ENCODE assay signal across 17 cellular contexts in the genomic region with DNA sequence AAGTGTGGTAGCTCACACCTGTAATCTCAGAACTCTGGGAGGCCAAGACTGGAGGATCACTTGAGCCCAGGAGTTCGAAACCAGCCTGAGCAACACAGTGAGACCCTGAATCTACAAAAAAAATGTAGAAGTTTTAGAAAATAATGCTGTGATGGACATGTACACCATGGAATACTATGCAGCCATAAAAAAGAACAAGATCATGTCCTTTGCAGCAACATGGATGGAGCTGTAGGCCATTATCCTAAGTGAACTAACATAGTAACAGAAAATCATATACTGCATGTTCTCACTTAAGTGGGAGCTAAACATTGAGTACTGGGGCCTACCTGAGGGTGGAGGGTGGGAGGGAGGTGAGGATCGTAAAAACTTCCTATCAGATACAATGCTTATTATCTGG. TPM values are rescaled to one million over a fixed set of nuclear protein-coding genes. Genes with fewer than 3 reads are reported as not detected.
DNase-seq lines count a peak whose midpoint lies in the region; ATAC-seq and TF ChIP-seq lines count a peak whose summit lies in the region.
"Had no signal": no experiment of that assay in that cellular context is flagged by ENCODE, and none has a peak within 500 bp of the region (broad histone marks: within the 10 kb centered on the region; RNA-seq: fewer than 3 reads in every experiment).

No MANE protein-coding gene starts in this region.

- intact Hi-C loops in vagina (cut with DNase I) (no loop called here), colonic mucosa (cut with DNase I) (no loop called here)
- intact Hi-C loops in activated CD4-positive, alpha-beta memory T cell treated with anti-CD3 and anti-CD28 coated beads for 36 hours (cut with micrococcal nuclease) = no loop called here

- no peak for TF ChIP-seq POLR2A in vagina (IDR thresholded peaks at IDR 0.05)

- H3K4me1 ChIP-seq in HEK293 (ENCODE audit: control insufficient read depth, insufficient read depth, low read length) = peaks cover 12% of the 10 kb centered on the region
- peaks cover 17% of the 10 kb centered on the region for H3K4me1 ChIP-seq in vagina
- no peaks in the 10 kb centered on the region for H3K4me1 ChIP-seq in colonic mucosa
- H3K4me1 ChIP-seq: Caco-2 had no signal

- no peaks in the 10 kb centered on the region for H3K27me3 Mint-ChIP-seq in nephron (ENCODE audit: low read depth)
- H3K27me3 Mint-ChIP-seq in activated CD4-positive, alpha-beta memory T cell treated with anti-CD3 and anti-CD28 coated beads for 36 hours = no peaks in the 10 kb centered on the region
- H3K27me3 Mint-ChIP-seq in naive thymus-derived CD8-positive, alpha-beta T cell = peaks cover 0 to 6% (median 0%) of the 10 kb centered on the region in 5 donors
- H3K27me3 Mint-ChIP-seq: B cell; CD4-positive, alpha-beta T cell had no signal

- peaks cover 5% of the 10 kb centered on the region for H3K9me3 Mint-ChIP-seq in nephron
- no peaks in the 10 kb centered on the region for H3K9me3 Mint-ChIP-seq in activated CD4-positive, alpha-beta memory T cell treated with anti-CD3 and anti-CD28 coated beads for 36 hours
- peaks cover 0 to 3% (median 0%) of the 10 kb centered on the region in 9 donors for H3K9me3 Mint-ChIP-seq in naive thymus-derived CD8-positive, alpha-beta T cell

- CTCF ChIA-PET in HEK293 (lab: Yijun Ruan, JAX) = interaction anchor here (1.0 kb wide), 1 partner anchor 682 kb away, joined by 4 read pairs; no protein-coding TSS in a partner anchor
- CTCF ChIA-PET in activated CD4-positive, alpha-beta memory T cell treated with anti-CD3 and anti-CD28 coated beads for 36 hours (lab: Charles Lee) = interaction anchor here (1.0 to 1.2 kb wide), 2 partner anchors 109 to 269 kb away, joined by 3 to 4 read pairs; no protein-coding TSS in a partner anchor

- peaks cover 45% of the 10 kb centered on the region for H3K4me1 Mint-ChIP-seq in nephron
- peaks cover 2% of the 10 kb centered on the region for H3K4me1 Mint-ChIP-seq in activated CD4-positive, alpha-beta memory T cell treated with anti-CD3 and anti-CD28 coated beads for 36 hours (ENCODE audit: low read depth)
- H3K4me1 Mint-ChIP-seq in naive thymus-derived CD8-positive, alpha-beta T cell = peaks cover 0 to 12% (median 2%) of the 10 kb centered on the region in 4 donors

- no peaks in the 10 kb centered on the region for H3K36me3 Mint-ChIP-seq in nephron (ENCODE audit: low read depth)
- H3K36me3 Mint-ChIP-seq in activated CD4-positive, alpha-beta memory T cell treated with anti-CD3 and anti-CD28 coated beads for 36 hours = no peaks in the 10 kb centered on the region
- no peaks in the 10 kb centered on the region for H3K36me3 Mint-ChIP-seq in naive thymus-derived CD8-positive, alpha-beta T cell
- H3K36me3 Mint-ChIP-seq: CD8-positive, alpha-beta T cell had no signal

- H3K4me3 ChIP-seq in HEK293 (ENCODE audit: low read depth, low read length) (no peak overlapping the region), vagina (no peak overlapping the region), colonic mucosa (no peak overlapping the region)
- H3K4me3 ChIP-seq: BLaER1 treated with 17β-estradiol and CSF1 and Interleukin-3, amounts not matched to agents 10 nM and 100 nM had no signal

- no peaks in the 10 kb centered on the region for H3K9me3 ChIP-seq in HEK293 (ENCODE audit: control insufficient read depth, insufficient read depth, low read depth, low read length)
- no peaks in the 10 kb centered on the region for H3K9me3 ChIP-seq in vagina
- no peaks in the 10 kb centered on the region for H3K9me3 ChIP-seq in colonic mucosa
- H3K9me3 ChIP-seq: Caco-2 had no signal

- H3K9ac ChIP-seq in colonic mucosa (ENCODE audit: low read depth in 2 of 2, low read length in 2 of 2) = no peak overlapping the region
- H3K9ac ChIP-seq: BLaER1 treated with 17β-estradiol and CSF1 and Interleukin-3, amounts not matched to agents 10 nM and 100 nM had no signal

- no peak overlapping the region for H3K4me3 Mint-ChIP-seq in nephron
- no peak overlapping the region for H3K4me3 Mint-ChIP-seq in activated CD4-positive, alpha-beta memory T cell treated with anti-CD3 and anti-CD28 coated beads for 36 hours
- H3K4me3 Mint-ChIP-seq in naive thymus-derived CD8-positive, alpha-beta T cell = no peak overlapping the region
- H3K4me3 Mint-ChIP-seq: B cell; CD4-positive, alpha-beta T cell; CD8-positive, alpha-beta T cell had no signal

- H3K27ac ChIP-seq in HEK293 (ENCODE audit: extremely low read depth, low read depth, low read length) (no peak overlapping the region), vagina (no peak overlapping the region), colonic mucosa (no peak overlapping the region)
- H3K27ac ChIP-seq: BLaER1 treated with 17β-estradiol and CSF1 and Interleukin-3, amounts not matched to agents 10 nM and 100 nM; C4-2B had no signal

- no peak for ATAC-seq in naive thymus-derived CD8-positive, alpha-beta T cell
- ATAC-seq: CD8-positive, alpha-beta T cell had no signal

- no peaks in the 10 kb centered on the region for H3K36me3 ChIP-seq in HEK293 (ENCODE audit: control insufficient read depth in 2 of 2, insufficient read depth in 1 of 2, low read length in 2 of 2)
- H3K36me3 ChIP-seq in vagina = no peaks in the 10 kb centered on the region
- H3K36me3 ChIP-seq in colonic mucosa = no peaks in the 10 kb centered on the region
- H3K36me3 ChIP-seq: BLaER1 treated with 17β-estradiol and CSF1 and Interleukin-3, amounts not matched to agents 10 nM and 100 nM had no signal

- no peak for TF ChIP-seq CTCF in HEK293 (tag by site-specific recombination; IDR thresholded peaks at IDR 0.05)
- TF ChIP-seq CTCF in nephron (IDR thresholded peaks at IDR 0.05; ENCODE audit: unreplicated experiment in 3 of 3) = no peak
- TF ChIP-seq CTCF in vagina (IDR thresholded peaks at IDR 0.05) = no peak
- no peak for TF ChIP-seq CTCF in colonic mucosa (IDR thresholded peaks at IDR 0.05)

- no peaks in the 10 kb centered on the region for H3K27me3 ChIP-seq in vagina
- H3K27me3 ChIP-seq in colonic mucosa = no peaks in the 10 kb centered on the region
- H3K27me3 ChIP-seq: BLaER1 treated with 17β-estradiol and CSF1 and Interleukin-3, amounts not matched to agents 10 nM and 100 nM had no signal

- DNase-seq in vagina (ENCODE audit: extremely low spot score in 2 of 2) = peak; percentile 7 to 11
- no peak for DNase-seq in activated CD4-positive, alpha-beta memory T cell treated with anti-CD3 and anti-CD28 coated beads for 36 hours
- DNase-seq in naive thymus-derived CD8-positive, alpha-beta T cell = no peak
- DNase-seq in colonic mucosa = no peak
- DNase-seq: 8988T; AML-193; Caco-2; Calu3; CD4-positive, alpha-beta T cell; CD8-positive, alpha-beta T cell; DMS79 treated with DMSO at 0.1 percent for 48 hours; GF-D8 had no signal

- H3K27ac Mint-ChIP-seq in nephron = peak overlapping the region in 2 of 3 experiments; percentile 84 to 89
- no peak overlapping the region for H3K27ac Mint-ChIP-seq in activated CD4-positive, alpha-beta memory T cell treated with anti-CD3 and anti-CD28 coated beads for 36 hours
- H3K27ac Mint-ChIP-seq in naive thymus-derived CD8-positive, alpha-beta T cell = no peak overlapping the region
- H3K27ac Mint-ChIP-seq: B cell; CD4-positive, alpha-beta T cell; CD8-positive, alpha-beta T cell had no signal

- POLR2A ChIA-PET in HEK293 (lab: Yijun Ruan, JAX) = no interaction called here
- POLR2A ChIA-PET in activated CD4-positive, alpha-beta memory T cell treated with anti-CD3 and anti-CD28 coated beads for 36 hours (lab: Charles Lee) = no interaction called here
- POLR2A ChIA-PET in naive thymus-derived CD8-positive, alpha-beta T cell (lab: Charles Lee) = interaction anchor here (0.6 to 2.1 kb wide), 3 partner anchors 18 to 137 kb away, joined by 5 to 8 read pairs (median 5); no protein-coding TSS in a partner anchor

TF ChIP-seq in HEK293, 187 proteins besides CTCF, POLR2A, EP300 and RAD21:
- TF ChIP-seq HOXC10 (CRISPR knock-in tag; IDR thresholded peaks at IDR 0.05) (no peak), ZNF146 (tag by site-specific recombination; IDR thresholded peaks at IDR 0.05) (peak; percentile 87)

RNA-seq across cellular contexts. Expression of gene RASSF2, which starts 9.1 kb away (rescaled TPM):
- total RNA-seq in vagina = 9.3 TPM
- 10 to 100 TPM; 44.6 to 46.1 TPM for total RNA-seq in activated CD4-positive, alpha-beta memory T cell treated with anti-CD3 and anti-CD28 coated beads for 36 hours
- 10 to 100 TPM; 29.5 to 31.7 TPM for total RNA-seq in naive thymus-derived CD8-positive, alpha-beta T cell
- 10 to 100 TPM; 20.0 to 26.4 (median 22.4) TPM for polyA plus RNA-seq in naive thymus-derived CD8-positive, alpha-beta T cell
- total RNA-seq in colonic mucosa = 1 to 10 TPM; 1.6 to 5.4 TPM

Comparison
In these comparisons a context has a peak if more than half of its experiments do, and no peak if none do; other contexts are left out.
1. H3K27ac Mint-ChIP-seq: peak in nephron (2 of 3); none in activated CD4-positive, alpha-beta memory T cell treated with anti-CD3 and anti-CD28 coated beads for 36 hours (single experiment) and naive thymus-derived CD8-positive, alpha-beta T cell (0 of 10).
2. DNase-seq: peak in vagina (2 of 2); none in activated CD4-positive, alpha-beta memory T cell treated with anti-CD3 and anti-CD28 coated beads for 36 hours (single experiment), naive thymus-derived CD8-positive, alpha-beta T cell (0 of 10) and colonic mucosa (single experiment).